ENCODE assay signal across 12 cellular contexts in genomic region chr22:44031111-44031963, GRCh38. TPM values are rescaled to one million over a fixed set of nuclear protein-coding genes. Genes with fewer than 3 reads are reported as not detected.
DNase-seq lines count a peak whose midpoint lies in the region; ATAC-seq and TF ChIP-seq lines count a peak whose summit lies in the region.
"Had no signal": no experiment of that assay in that cellular context is flagged by ENCODE, and none has a peak within 500 bp of the region (broad histone marks: within the 10 kb centered on the region; RNA-seq: fewer than 3 reads in every experiment).

No MANE protein-coding gene starts in this region.

- peaks cover 41% of the 10 kb centered on the region for H3K4me1 Mint-ChIP-seq in activated CD8-positive, alpha-beta memory T cell treated with anti-CD3 and anti-CD28 coated beads, Interleukin-2, amount 10 ng/mL, durations not matched to agents 7 days and 5 days
- peaks cover 37% of the 10 kb centered on the region for H3K4me1 Mint-ChIP-seq in activated CD4-positive, alpha-beta memory T cell treated with anti-CD3 and anti-CD28 coated beads, Interleukin-2, amount 10 ng/mL, durations not matched to agents 7 days and 5 days
- H3K4me1 Mint-ChIP-seq in stimulated activated memory B cell treated with anti-CD40 and anti-IgM and Interleukin-4, amounts not matched to agents 10 μg/mL and 1 μg/mL and 100 μg/mL, for 72 hours, result peaks cover 54% of the 10 kb centered on the region

- H3K27me3 ChIP-seq in esophagus squamous epithelium, result peaks cover 0 to 9% (median 0%) of the 10 kb centered on the region in 4 donors
- H3K27me3 ChIP-seq: transverse colon had no signal

- no peak overlapping the region for H3K4me3 ChIP-seq in esophagus squamous epithelium
- H3K4me3 ChIP-seq: transverse colon had no signal

- H3K27ac ChIP-seq in esophagus squamous epithelium, result peak overlapping the region in 3 of 4 donors; percentile 37 to 50 (median 47)
- H3K27ac ChIP-seq: VCaP had no signal

- H3K9me3 Mint-ChIP-seq in activated CD8-positive, alpha-beta memory T cell treated with anti-CD3 and anti-CD28 coated beads, Interleukin-2, amount 10 ng/mL, durations not matched to agents 7 days and 5 days (ENCODE audit: low read depth), result no peaks in the 10 kb centered on the region
- no peaks in the 10 kb centered on the region for H3K9me3 Mint-ChIP-seq in activated CD4-positive, alpha-beta memory T cell treated with anti-CD3 and anti-CD28 coated beads, Interleukin-2, amount 10 ng/mL, durations not matched to agents 7 days and 5 days
- no peaks in the 10 kb centered on the region for H3K9me3 Mint-ChIP-seq in stimulated activated memory B cell treated with anti-CD40 and anti-IgM and Interleukin-4, amounts not matched to agents 10 μg/mL and 1 μg/mL and 100 μg/mL, for 72 hours

- ATAC-seq in activated CD8-positive, alpha-beta memory T cell treated with anti-CD3 and anti-CD28 coated beads, Interleukin-2, amount 10 ng/mL, durations not matched to agents 7 days and 5 days, result peak; percentile 26
- ATAC-seq in stimulated activated memory B cell treated with anti-CD40 and anti-IgM and Interleukin-4, amounts not matched to agents 10 μg/mL and 1 μg/mL and 100 μg/mL, for 72 hours, result no peak
- no peak for ATAC-seq in GM21786 (IDR thresholded peaks at IDR 0.05; ENCODE audit: unreplicated experiment)

- H3K36me3 Mint-ChIP-seq in activated CD8-positive, alpha-beta memory T cell treated with anti-CD3 and anti-CD28 coated beads, Interleukin-2, amount 10 ng/mL, durations not matched to agents 7 days and 5 days, result peaks cover 3% of the 10 kb centered on the region
- H3K36me3 Mint-ChIP-seq in activated CD4-positive, alpha-beta memory T cell treated with anti-CD3 and anti-CD28 coated beads, Interleukin-2, amount 10 ng/mL, durations not matched to agents 7 days and 5 days (ENCODE audit: low read depth), result no peaks in the 10 kb centered on the region
- H3K36me3 Mint-ChIP-seq in stimulated activated memory B cell treated with anti-CD40 and anti-IgM and Interleukin-4, amounts not matched to agents 10 μg/mL and 1 μg/mL and 100 μg/mL, for 72 hours, result peaks cover 31% of the 10 kb centered on the region

- TF ChIP-seq POLR2A in esophagus squamous epithelium (IDR thresholded peaks at IDR 0.05), result no peak

- CTCF ChIA-PET in activated CD8-positive, alpha-beta memory T cell treated with anti-CD3 and anti-CD28 coated beads, Interleukin-2, amount 10 ng/mL, durations not matched to agents 7 days and 5 days (lab: Charles Lee), result interaction anchor here (1.7 to 3.1 kb wide), 3 partner anchors 38 to 595 kb away, joined by 4 to 15 read pairs (median 11); no protein-coding TSS in a partner anchor
- CTCF ChIA-PET in activated CD4-positive, alpha-beta memory T cell treated with anti-CD3 and anti-CD28 coated beads, Interleukin-2, amount 10 ng/mL, durations not matched to agents 7 days and 5 days (lab: Charles Lee), result interaction anchor here (0.8 to 1.1 kb wide), 2 partner anchors 35 to 38 kb away, joined by 3 read pairs; no protein-coding TSS in a partner anchor

- H3K4me3 Mint-ChIP-seq in activated CD8-positive, alpha-beta memory T cell treated with anti-CD3 and anti-CD28 coated beads, Interleukin-2, amount 10 ng/mL, durations not matched to agents 7 days and 5 days, result no peak overlapping the region
- H3K4me3 Mint-ChIP-seq in activated CD4-positive, alpha-beta memory T cell treated with anti-CD3 and anti-CD28 coated beads, Interleukin-2, amount 10 ng/mL, durations not matched to agents 7 days and 5 days, result peak overlapping the region; percentile 16
- H3K4me3 Mint-ChIP-seq in stimulated activated memory B cell treated with anti-CD40 and anti-IgM and Interleukin-4, amounts not matched to agents 10 μg/mL and 1 μg/mL and 100 μg/mL, for 72 hours, result no peak overlapping the region

- DNase-seq in activated CD8-positive, alpha-beta memory T cell treated with anti-CD3 and anti-CD28 coated beads, Interleukin-2, amount 10 ng/mL, durations not matched to agents 7 days and 5 days, result no peak
- DNase-seq in activated CD8-positive, alpha-beta memory T cell treated with anti-CD3 and anti-CD28 coated beads, Interleukin-2, amount 50 U/mL, for 4 hours, result no peak
- peak; percentile 37 for DNase-seq in activated CD4-positive, alpha-beta memory T cell treated with anti-CD3 and anti-CD28 coated beads, Interleukin-2, amount 10 ng/mL, durations not matched to agents 7 days and 5 days
- no peak for DNase-seq in esophagus squamous epithelium (lab: John Stamatoyannopoulos, UW)
- DNase-seq in LoVo (ENCODE audit: low spot score), result no peak
- DNase-seq in DMS 273 (lab: John Stamatoyannopoulos, UW; ENCODE audit: unreplicated experiment), result no peak
- DNase-seq: NCI-H1105 treated with DMSO at 0.1 percent for 48 hours; stimulated activated CD4-positive, alpha-beta T cell treated with anti-CD3 and anti-CD28 coated beads, Interleukin-4, amount 100 ng/mL, for 4 hours; transverse colon had no signal

- no peak for TF ChIP-seq CTCF in esophagus squamous epithelium (IDR thresholded peaks at IDR 0.05)

- peaks cover 0 to 20% (median 5%) of the 10 kb centered on the region in 3 donors for H3K4me1 ChIP-seq in esophagus squamous epithelium

- 70% methylated on average over 20 to 23 of the region's 24 CpGs for WGBS in esophagus squamous epithelium, 2 donors

- intact Hi-C loops in esophagus squamous epithelium (cut with DNase I), result no loop called here

- no peaks in the 10 kb centered on the region for H3K27me3 Mint-ChIP-seq in activated CD8-positive, alpha-beta memory T cell treated with anti-CD3 and anti-CD28 coated beads, Interleukin-2, amount 10 ng/mL, durations not matched to agents 7 days and 5 days
- no peaks in the 10 kb centered on the region for H3K27me3 Mint-ChIP-seq in activated CD4-positive, alpha-beta memory T cell treated with anti-CD3 and anti-CD28 coated beads, Interleukin-2, amount 10 ng/mL, durations not matched to agents 7 days and 5 days
- no peaks in the 10 kb centered on the region for H3K27me3 Mint-ChIP-seq in stimulated activated memory B cell treated with anti-CD40 and anti-IgM and Interleukin-4, amounts not matched to agents 10 μg/mL and 1 μg/mL and 100 μg/mL, for 72 hours

- H3K9me3 ChIP-seq in esophagus squamous epithelium, result no peaks in the 10 kb centered on the region
- H3K9me3 ChIP-seq: transverse colon had no signal

- POLR2A ChIA-PET in activated CD4-positive, alpha-beta memory T cell treated with anti-CD3 and anti-CD28 coated beads, Interleukin-2, amount 10 ng/mL, durations not matched to agents 7 days and 5 days (lab: Charles Lee), result no interaction called here

- H3K27ac Mint-ChIP-seq in activated CD8-positive, alpha-beta memory T cell treated with anti-CD3 and anti-CD28 coated beads, Interleukin-2, amount 10 ng/mL, durations not matched to agents 7 days and 5 days, result peak overlapping the region; percentile 54
- peak overlapping the region; percentile 64 for H3K27ac Mint-ChIP-seq in activated CD4-positive, alpha-beta memory T cell treated with anti-CD3 and anti-CD28 coated beads, Interleukin-2, amount 10 ng/mL, durations not matched to agents 7 days and 5 days
- peak overlapping the region; percentile 70 for H3K27ac Mint-ChIP-seq in stimulated activated memory B cell treated with anti-CD40 and anti-IgM and Interleukin-4, amounts not matched to agents 10 μg/mL and 1 μg/mL and 100 μg/mL, for 72 hours

- H3K36me3 ChIP-seq in esophagus squamous epithelium, result no peaks in the 10 kb centered on the region
- H3K36me3 ChIP-seq: transverse colon had no signal

RNA-seq across cellular contexts. Expression of gene PARVB, which starts 7.2 kb away (rescaled TPM):
- total RNA-seq in activated CD8-positive, alpha-beta memory T cell treated with anti-CD3 and anti-CD28 coated beads, Interleukin-2, amount 10 ng/mL, durations not matched to agents 7 days and 5 days, result 10 to 100 TPM; 56.9 to 66.9 TPM
- 10 to 100 TPM; 41.5 to 42.0 TPM for total RNA-seq in activated CD4-positive, alpha-beta memory T cell treated with anti-CD3 and anti-CD28 coated beads, Interleukin-2, amount 10 ng/mL, durations not matched to agents 7 days and 5 days
- total RNA-seq in esophagus squamous epithelium, result 10 to 100 TPM in 2 of 4 donors, 1 to 10 TPM in 2; 3.3 to 20.8 (median 11.7) TPM
